Comparison of ENCODE assay signal across 13 cellular contexts in the genomic region with DNA sequence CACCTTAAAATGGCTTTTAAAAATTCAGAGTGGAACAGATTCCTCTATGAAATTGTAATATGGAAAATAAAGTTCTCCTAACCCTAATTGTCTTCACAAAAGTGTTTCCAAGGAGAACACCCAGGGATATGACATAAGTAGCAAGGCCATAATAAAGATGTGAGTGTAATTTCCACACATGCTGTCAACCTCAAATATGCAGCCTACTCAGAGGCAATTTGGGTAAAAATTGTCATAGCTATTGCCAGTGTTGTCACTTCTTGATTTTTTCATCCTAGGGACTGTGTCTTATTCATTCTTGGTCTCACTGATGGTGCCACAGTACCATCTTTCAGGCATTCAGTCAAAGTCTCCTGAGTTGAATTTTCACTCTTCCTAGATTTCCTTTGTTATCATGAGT.
A peak's percentile ranks its signal among the peaks of the same experiment; 100 is the strongest.
DNase-seq lines count a peak whose midpoint lies in the region; ATAC-seq and TF ChIP-seq lines count a peak whose summit lies in the region.
"Had no signal": no experiment of that assay in that cellular context is flagged by ENCODE, and none has a peak within 500 bp of the region (broad histone marks: within the 10 kb centered on the region; RNA-seq: fewer than 3 reads in every experiment).

No MANE protein-coding gene starts in this region.

- TF ChIP-seq CTCF in natural killer cell (IDR thresholded peaks at IDR 0.05) (no peak), glutamatergic neuron (IDR thresholded peaks at IDR 0.05; ENCODE audit: partially characterized antibody, unreplicated experiment) (no peak)

- no peaks in the 10 kb centered on the region for H3K27me3 Mint-ChIP-seq in natural killer cell (ENCODE audit: low read depth in 2 of 2)
- H3K27me3 Mint-ChIP-seq in natural killer cell treated with Interleukin-12 subunit alpha and Interleukin-12 subunit beta and Interleukin-15 and Interleukin-18, amount 100 ng/mL, for 72 hours: no peaks in the 10 kb centered on the region
- no peaks in the 10 kb centered on the region for H3K27me3 Mint-ChIP-seq in glutamatergic neuron (ENCODE audit: unreplicated experiment)
- H3K27me3 Mint-ChIP-seq: CD4-positive, alpha-beta memory T cell had no signal

- DNase-seq in natural killer cell: no peak
- DNase-seq in natural killer cell treated with Interleukin-12 subunit alpha and Interleukin-12 subunit beta and Interleukin-15 and Interleukin-18, amount 100 ng/mL, for 72 hours (ENCODE audit: low spot score): no peak
- no peak for DNase-seq in glutamatergic neuron
- peak; percentile 41 for DNase-seq in pons (ENCODE audit: low spot score)
- DNase-seq in SW 1271 (lab: John Stamatoyannopoulos, UW): no peak
- DNase-seq: 8988T; CD4-positive, alpha-beta memory T cell; DMS79 treated with DMSO at 0.1 percent for 48 hours; GF-D8 had no signal

- H3K27ac Mint-ChIP-seq in natural killer cell: peak overlapping the region; percentile 14 to 41
- H3K27ac Mint-ChIP-seq in natural killer cell treated with Interleukin-12 subunit alpha and Interleukin-12 subunit beta and Interleukin-15 and Interleukin-18, amount 100 ng/mL, for 72 hours: peak overlapping the region in 1 of 2 donors; percentile 62
- peak overlapping the region; percentile 76 for H3K27ac Mint-ChIP-seq in glutamatergic neuron (ENCODE audit: unreplicated experiment)
- H3K27ac Mint-ChIP-seq: CD14-positive monocyte; CD4-positive, alpha-beta memory T cell had no signal

- ATAC-seq in natural killer cell: no peak
- no peak for ATAC-seq in natural killer cell treated with Interleukin-12 subunit alpha and Interleukin-12 subunit beta and Interleukin-15 and Interleukin-18, amount 100 ng/mL, for 72 hours
- no peak for ATAC-seq in HG03469 (IDR thresholded peaks at IDR 0.05; ENCODE audit: unreplicated experiment)
- ATAC-seq in GM19455 (IDR thresholded peaks at IDR 0.05; ENCODE audit: unreplicated experiment): no peak
- ATAC-seq in GM19395 (IDR thresholded peaks at IDR 0.05; ENCODE audit: unreplicated experiment): no peak

- intact Hi-C loops in natural killer cell (cut with micrococcal nuclease): no loop called here

- peaks cover 34 to 42% of the 10 kb centered on the region in 2 donors for H3K4me1 Mint-ChIP-seq in natural killer cell
- peaks cover 17% of the 10 kb centered on the region in 2 donors for H3K4me1 Mint-ChIP-seq in natural killer cell treated with Interleukin-12 subunit alpha and Interleukin-12 subunit beta and Interleukin-15 and Interleukin-18, amount 100 ng/mL, for 72 hours (ENCODE audit: low read depth in 2 of 2)
- peaks cover 6% of the 10 kb centered on the region for H3K4me1 Mint-ChIP-seq in glutamatergic neuron (ENCODE audit: low read depth, unreplicated experiment)
- H3K4me1 Mint-ChIP-seq: CD14-positive monocyte; CD4-positive, alpha-beta memory T cell had no signal

- H3K4me3 Mint-ChIP-seq in natural killer cell (no peak overlapping the region), glutamatergic neuron (ENCODE audit: unreplicated experiment) (no peak overlapping the region)
- no peak overlapping the region for H3K4me3 Mint-ChIP-seq in natural killer cell treated with Interleukin-12 subunit alpha and Interleukin-12 subunit beta and Interleukin-15 and Interleukin-18, amount 100 ng/mL, for 72 hours
- H3K4me3 Mint-ChIP-seq: CD14-positive monocyte; CD4-positive, alpha-beta memory T cell had no signal

- H3K9me3 Mint-ChIP-seq in natural killer cell (no peaks in the 10 kb centered on the region), glutamatergic neuron (ENCODE audit: unreplicated experiment) (no peaks in the 10 kb centered on the region)
- H3K9me3 Mint-ChIP-seq in natural killer cell treated with Interleukin-12 subunit alpha and Interleukin-12 subunit beta and Interleukin-15 and Interleukin-18, amount 100 ng/mL, for 72 hours: peaks cover 3% of the 10 kb centered on the region

- H3K36me3 Mint-ChIP-seq in natural killer cell (no peaks in the 10 kb centered on the region), glutamatergic neuron (ENCODE audit: unreplicated experiment) (no peaks in the 10 kb centered on the region)
- H3K36me3 Mint-ChIP-seq in natural killer cell treated with Interleukin-12 subunit alpha and Interleukin-12 subunit beta and Interleukin-15 and Interleukin-18, amount 100 ng/mL, for 72 hours: no peaks in the 10 kb centered on the region
- H3K36me3 Mint-ChIP-seq: CD14-positive monocyte; CD4-positive, alpha-beta memory T cell had no signal
